In genomic region chr2:43005211-43005974, GRCh38 we compare ENCODE assay signal across 1 cellular context.
A peak's percentile ranks its signal among the peaks of the same experiment; 100 is the strongest.
TF ChIP-seq lines count a peak whose summit lies in the region.

No MANE protein-coding gene starts in this region.

TF ChIP-seq in HepG2, 621 proteins besides CTCF, POLR2A, EP300 and RAD21 (continued from another document and continues in another):
- no peak for TF ChIP-seq AKNA (CRISPR knock-in tag; IDR thresholded peaks at IDR 0.05; ENCODE audit: borderline replicate concordance)
- TF ChIP-seq YEATS2 (CRISPR knock-in tag; IDR thresholded peaks at IDR 0.05; ENCODE audit: borderline replicate concordance), result peak; percentile 51; the same call in 1 of the 2 replicates
- TF ChIP-seq FIP1L1 (IDR thresholded peaks at IDR 0.05; ENCODE audit: borderline replicate concordance, insufficient read depth, low read depth, low read length), result no peak; the same call in 1 of the 2 replicates
- peak; percentile 87 for TF ChIP-seq POGZ (CRISPR knock-in tag; IDR thresholded peaks at IDR 0.05)
- peak; percentile 92 for TF ChIP-seq PAXIP1 (CRISPR knock-in tag; conservative IDR thresholded peaks at IDR 0.05)
- TF ChIP-seq ZSCAN30 (CRISPR knock-in tag; IDR thresholded peaks at IDR 0.05), result no peak
- 0 out of 2 replicates have a peak, but pooled peaks have one; percentile 29 for TF ChIP-seq PAWR (CRISPR knock-in tag; IDR thresholded peaks at IDR 0.05; ENCODE audit: borderline replicate concordance)
- TF ChIP-seq SETDB1 (CRISPR knock-in tag; IDR thresholded peaks at IDR 0.05; ENCODE audit: borderline replicate concordance), result no peak
- no peak; the same call in 1 of the 2 replicates for TF ChIP-seq TFAP4 (IDR thresholded peaks at IDR 0.05; ENCODE audit: borderline replicate concordance, low read depth)
- no peak for TF ChIP-seq LBX2 (CRISPR knock-in tag; IDR thresholded peaks at IDR 0.05; ENCODE audit: borderline replicate concordance)
- TF ChIP-seq ZNF772 (CRISPR knock-in tag; IDR thresholded peaks at IDR 0.05), result peak; percentile 86; the same call in 1 of the 2 replicates
- TF ChIP-seq BATF2 (CRISPR knock-in tag; IDR thresholded peaks at IDR 0.05), result no peak
- TF ChIP-seq ZNF207 (IDR thresholded peaks at IDR 0.05; ENCODE audit: borderline replicate concordance), result no peak
- TF ChIP-seq TRAFD1 (CRISPR knock-in tag; IDR thresholded peaks at IDR 0.05; ENCODE audit: borderline replicate concordance), result no peak; the same call in 1 of the 2 replicates
- no peak for TF ChIP-seq TMF1 (CRISPR knock-in tag; IDR thresholded peaks at IDR 0.05; ENCODE audit: low read depth)
- no peak for TF ChIP-seq PLRG1 (conservative IDR thresholded peaks at IDR 0.05)
- TF ChIP-seq SOX13 (IDR thresholded peaks at IDR 0.05), result peak; percentile 38; the same call in 1 of the 2 replicates
- TF ChIP-seq SOX13 (CRISPR knock-in tag; conservative IDR thresholded peaks at IDR 0.05 in 1 of 2, IDR thresholded peaks at IDR 0.05 in 1 of 2), result peak in 1 of 2 experiments; percentile 90; a peak in 2 of 4 replicates
- TF ChIP-seq SMAD9 (CRISPR knock-in tag; IDR thresholded peaks at IDR 0.05), result no peak
- peak; percentile 88; the same call in 1 of the 2 replicates for TF ChIP-seq HMGXB3 (CRISPR knock-in tag; IDR thresholded peaks at IDR 0.05; ENCODE audit: borderline replicate concordance)
- no peak; the same call in none of the 2 replicates for TF ChIP-seq GABPB1 (CRISPR knock-in tag; IDR thresholded peaks at IDR 0.05)
- peak; percentile 36; the same call in 1 of the 2 replicates for TF ChIP-seq ZNF770 (CRISPR knock-in tag; IDR thresholded peaks at IDR 0.05)
- no peak for TF ChIP-seq ZEB1 (IDR thresholded peaks at IDR 0.05; ENCODE audit: insufficient replicate concordance, low read depth)
- TF ChIP-seq SMARCC2 (IDR thresholded peaks at IDR 0.05), result no peak
- TF ChIP-seq ZNF788 (CRISPR knock-in tag; IDR thresholded peaks at IDR 0.05; ENCODE audit: borderline replicate concordance), result peak; percentile 93; the same call in 1 of the 2 replicates
- peak; percentile 86; the same call in 1 of the 2 replicates for TF ChIP-seq ZBTB7A (CRISPR knock-in tag; IDR thresholded peaks at IDR 0.05)
- TF ChIP-seq HHEX (CRISPR knock-in tag; IDR thresholded peaks at IDR 0.05), result no peak
- TF ChIP-seq SP140L (CRISPR knock-in tag; IDR thresholded peaks at IDR 0.05; ENCODE audit: borderline replicate concordance), result no peak
- peak; percentile 82 for TF ChIP-seq HIVEP1 (CRISPR knock-in tag; IDR thresholded peaks at IDR 0.05)
- TF ChIP-seq TCF12 (IDR thresholded peaks at IDR 0.05), result no peak
- TF ChIP-seq TCF12 (CRISPR knock-in tag; IDR thresholded peaks at IDR 0.05), result peak; percentile 91
- TF ChIP-seq PREB (CRISPR knock-in tag; IDR thresholded peaks at IDR 0.05), result no peak
